In genomic region chr5:2686725-2687124, GRCh38 we compare ENCODE assay signal across 1 cellular context.
TF ChIP-seq lines count a peak whose summit lies in the region.

No MANE protein-coding gene starts in this region.

TF ChIP-seq in H1, 55 proteins besides CTCF, POLR2A, EP300 and RAD21:
- TF ChIP-seq HDAC6 (IDR thresholded peaks at IDR 0.05; ENCODE audit: low read depth, low read length) (no peak), TEAD4 (IDR thresholded peaks at IDR 0.05; ENCODE audit: low read depth, low read length) (no peak), CREB1 (IDR thresholded peaks at IDR 0.05) (no peak), TCF12 (IDR thresholded peaks at IDR 0.05; ENCODE audit: low read depth, low read length) (no peak), ASH2L (IDR thresholded peaks at IDR 0.05; ENCODE audit: low read length) (no peak), EZH2 (IDR thresholded peaks at IDR 0.05; ENCODE audit: low read depth, low read length, severe bottlenecking) (no peak), SP4 (IDR thresholded peaks at IDR 0.05; ENCODE audit: low read length) (no peak), KDM5A (IDR thresholded peaks at IDR 0.05; ENCODE audit: low read length) (no peak), CBX5 (IDR thresholded peaks at IDR 0.05; ENCODE audit: low read depth, low read length) (no peak), ATF3 (IDR thresholded peaks at IDR 0.05; ENCODE audit: insufficient read depth, low read depth, low read length) (no peak), NRF1 (IDR thresholded peaks at IDR 0.05; ENCODE audit: low read depth, low read length) (no peak), EGR1 (IDR thresholded peaks at IDR 0.05; ENCODE audit: borderline replicate concordance, low read depth, low read length) (no peak), CTBP2 (IDR thresholded peaks at IDR 0.05; ENCODE audit: borderline replicate concordance, insufficient read depth, insufficient read length, low read length) (no peak), GTF2F1 (IDR thresholded peaks at IDR 0.05; ENCODE audit: borderline replicate concordance, low read depth, low read length) (no peak), ZNF274 (IDR thresholded peaks at IDR 0.05; ENCODE audit: borderline replicate concordance, extremely low read depth, low read length) (no peak), SAP30 (IDR thresholded peaks at IDR 0.05; ENCODE audit: insufficient read depth, insufficient replicate concordance, low read length) (no peak)
